Comparison of ENCODE assay signal across 1 cellular context in genomic region chr5:177175336-177175735, GRCh38.
TF ChIP-seq lines count a peak whose summit lies in the region.

No MANE protein-coding gene starts in this region.

TF ChIP-seq in GM23338, 12 proteins besides CTCF, POLR2A, EP300 and RAD21 (continued from another document):
- no peak for TF ChIP-seq REST (IDR thresholded peaks at IDR 0.05; ENCODE audit: unreplicated experiment)
- no peak for TF ChIP-seq ETS1 (IDR thresholded peaks at IDR 0.05)
- TF ChIP-seq JUNB (IDR thresholded peaks at IDR 0.05; ENCODE audit: unreplicated experiment) = no peak
- no peak for TF ChIP-seq ZNF462 (CRISPR knock-in tag; IDR thresholded peaks at IDR 0.05)
- no peak for TF ChIP-seq CREB1 (CRISPR knock-in tag; IDR thresholded peaks at IDR 0.05; ENCODE audit: low read depth)
- no peak for TF ChIP-seq ZNF114 (CRISPR knock-in tag; IDR thresholded peaks at IDR 0.05)
- no peak for TF ChIP-seq STAT1 (IDR thresholded peaks at IDR 0.05; ENCODE audit: unreplicated experiment)
- TF ChIP-seq POLR2AphosphoS5 (IDR thresholded peaks at IDR 0.05; ENCODE audit: low read depth) = no peak
